ENCODE assay signal across 1 cellular context in genomic region chr21:43919871-43920801, GRCh38.
TF ChIP-seq lines count a peak whose summit lies in the region.

No MANE protein-coding gene starts in this region.

TF ChIP-seq in GM12878, 131 proteins besides CTCF, POLR2A, EP300 and RAD21 (continued from another document):
- TF ChIP-seq, protein P1, sequence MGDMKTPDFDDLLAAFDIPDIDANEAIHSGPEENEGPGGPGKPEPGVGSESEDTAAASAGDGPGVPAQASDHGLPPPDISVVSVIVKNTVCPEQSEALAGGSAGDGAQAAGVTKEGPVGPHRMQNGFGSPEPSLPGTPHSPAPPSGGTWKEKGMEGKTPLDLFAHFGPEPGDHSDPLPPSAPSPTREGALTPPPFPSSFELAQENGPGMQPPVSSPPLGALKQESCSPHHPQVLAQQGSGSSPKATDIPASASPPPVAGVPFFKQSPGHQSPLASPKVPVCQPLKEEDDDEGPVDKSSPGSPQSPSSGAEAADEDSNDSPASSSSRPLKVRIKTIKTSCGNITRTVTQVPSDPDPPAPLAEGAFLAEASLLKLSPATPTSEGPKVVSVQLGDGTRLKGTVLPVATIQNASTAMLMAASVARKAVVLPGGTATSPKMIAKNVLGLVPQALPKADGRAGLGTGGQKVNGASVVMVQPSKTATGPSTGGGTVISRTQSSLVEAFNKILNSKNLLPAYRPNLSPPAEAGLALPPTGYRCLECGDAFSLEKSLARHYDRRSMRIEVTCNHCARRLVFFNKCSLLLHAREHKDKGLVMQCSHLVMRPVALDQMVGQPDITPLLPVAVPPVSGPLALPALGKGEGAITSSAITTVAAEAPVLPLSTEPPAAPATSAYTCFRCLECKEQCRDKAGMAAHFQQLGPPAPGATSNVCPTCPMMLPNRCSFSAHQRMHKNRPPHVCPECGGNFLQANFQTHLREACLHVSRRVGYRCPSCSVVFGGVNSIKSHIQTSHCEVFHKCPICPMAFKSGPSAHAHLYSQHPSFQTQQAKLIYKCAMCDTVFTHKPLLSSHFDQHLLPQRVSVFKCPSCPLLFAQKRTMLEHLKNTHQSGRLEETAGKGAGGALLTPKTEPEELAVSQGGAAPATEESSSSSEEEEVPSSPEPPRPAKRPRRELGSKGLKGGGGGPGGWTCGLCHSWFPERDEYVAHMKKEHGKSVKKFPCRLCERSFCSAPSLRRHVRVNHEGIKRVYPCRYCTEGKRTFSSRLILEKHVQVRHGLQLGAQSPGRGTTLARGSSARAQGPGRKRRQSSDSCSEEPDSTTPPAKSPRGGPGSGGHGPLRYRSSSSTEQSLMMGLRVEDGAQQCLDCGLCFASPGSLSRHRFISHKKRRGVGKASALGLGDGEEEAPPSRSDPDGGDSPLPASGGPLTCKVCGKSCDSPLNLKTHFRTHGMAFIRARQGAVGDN (IDR thresholded peaks at IDR 0.05), result 0 out of 2 replicates have a peak, but pooled peaks have one; percentile 1
- TF ChIP-seq GATAD2B (conservative IDR thresholded peaks at IDR 0.05; ENCODE audit: low read depth) (0 out of 2 replicates have a peak, but pooled peaks have one; percentile 53), STAT1 (conservative IDR thresholded peaks at IDR 0.05) (no peak), NR2C2 (IDR thresholded peaks at IDR 0.05; ENCODE audit: borderline replicate concordance, control insufficient read depth, insufficient read length, low read depth) (no peak), ZBED1 (IDR thresholded peaks at IDR 0.05; ENCODE audit: borderline replicate concordance) (no peak), IKZF2 (IDR thresholded peaks at IDR 0.05) (peak in 1 of 2 experiments; percentile 36; a peak in 2 of 4 replicates), RAD51 (IDR thresholded peaks at IDR 0.05) (peak; percentile 57; the same call in 1 of the 2 replicates), TBL1XR1 (IDR thresholded peaks at IDR 0.05; ENCODE audit: low read depth, low read length) (no peak), KDM1A (IDR thresholded peaks at IDR 0.05; ENCODE audit: borderline replicate concordance) (no peak), MEF2B (IDR thresholded peaks at IDR 0.05; ENCODE audit: partially characterized antibody, poor library complexity, severe bottlenecking) (peak; percentile 93), ZBTB4 (CRISPR knock-in tag; IDR thresholded peaks at IDR 0.05) (no peak), IRF5 (IDR thresholded peaks at IDR 0.05; ENCODE audit: borderline replicate concordance) (no peak), ZNF384 (IDR thresholded peaks at IDR 0.05; ENCODE audit: borderline replicate concordance, low read depth, low read length) (peak; percentile 67; the same call in 1 of the 2 replicates), BRCA1 (IDR thresholded peaks at IDR 0.05; ENCODE audit: low read depth, low read length) (peak; percentile 37; the same call in 1 of the 2 replicates), ATF7 (IDR thresholded peaks at IDR 0.05; ENCODE audit: low read depth) (peak; percentile 98), SUPT20H (IDR thresholded peaks at IDR 0.05; ENCODE audit: borderline replicate concordance, control insufficient read depth, low read depth, low read length) (no peak), PAX5 (IDR thresholded peaks at IDR 0.05; ENCODE audit: borderline replicate concordance, low read depth, low read length) (no peak), BCL11A (IDR thresholded peaks at IDR 0.05; ENCODE audit: low read depth, low read length) (peak; percentile 54; the same call in 1 of the 2 replicates), ZZZ3 (IDR thresholded peaks at IDR 0.05; ENCODE audit: control insufficient read depth, insufficient read length, low read depth) (no peak), CHD2 (IDR thresholded peaks at IDR 0.05; ENCODE audit: borderline replicate concordance, low read depth, low read length) (no peak; the same call in 1 of the 2 replicates), SKIL (IDR thresholded peaks at IDR 0.05; ENCODE audit: low read depth, poor library complexity, severe bottlenecking) (peak; percentile 29), NFYA (IDR thresholded peaks at IDR 0.05; ENCODE audit: borderline replicate concordance, low read depth, low read length) (no peak), NBN (IDR thresholded peaks at IDR 0.05) (peak; percentile 96), SMAD1 (IDR thresholded peaks at IDR 0.05; ENCODE audit: low read depth, partially characterized antibody) (peak; percentile 80)
- TF ChIP-seq, protein P2, sequence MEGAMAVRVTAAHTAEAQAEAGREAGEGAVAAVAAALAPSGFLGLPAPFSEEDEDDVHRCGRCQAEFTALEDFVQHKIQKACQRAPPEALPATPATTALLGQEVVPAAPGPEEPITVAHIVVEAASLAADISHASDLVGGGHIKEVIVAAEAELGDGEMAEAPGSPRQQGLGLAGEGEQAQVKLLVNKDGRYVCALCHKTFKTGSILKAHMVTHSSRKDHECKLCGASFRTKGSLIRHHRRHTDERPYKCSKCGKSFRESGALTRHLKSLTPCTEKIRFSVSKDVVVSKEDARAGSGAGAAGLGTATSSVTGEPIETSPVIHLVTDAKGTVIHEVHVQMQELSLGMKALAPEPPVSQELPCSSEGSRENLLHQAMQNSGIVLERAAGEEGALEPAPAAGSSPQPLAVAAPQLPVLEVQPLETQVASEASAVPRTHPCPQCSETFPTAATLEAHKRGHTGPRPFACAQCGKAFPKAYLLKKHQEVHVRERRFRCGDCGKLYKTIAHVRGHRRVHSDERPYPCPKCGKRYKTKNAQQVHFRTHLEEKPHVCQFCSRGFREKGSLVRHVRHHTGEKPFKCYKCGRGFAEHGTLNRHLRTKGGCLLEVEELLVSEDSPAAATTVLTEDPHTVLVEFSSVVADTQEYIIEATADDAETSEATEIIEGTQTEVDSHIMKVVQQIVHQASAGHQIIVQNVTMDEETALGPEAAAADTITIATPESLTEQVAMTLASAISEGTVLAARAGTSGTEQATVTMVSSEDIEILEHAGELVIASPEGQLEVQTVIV (IDR thresholded peaks at IDR 0.05; ENCODE audit: borderline replicate concordance, partially characterized antibody), result no peak
